13 cellular contexts compared by ENCODE assay signal in the genomic region with DNA sequence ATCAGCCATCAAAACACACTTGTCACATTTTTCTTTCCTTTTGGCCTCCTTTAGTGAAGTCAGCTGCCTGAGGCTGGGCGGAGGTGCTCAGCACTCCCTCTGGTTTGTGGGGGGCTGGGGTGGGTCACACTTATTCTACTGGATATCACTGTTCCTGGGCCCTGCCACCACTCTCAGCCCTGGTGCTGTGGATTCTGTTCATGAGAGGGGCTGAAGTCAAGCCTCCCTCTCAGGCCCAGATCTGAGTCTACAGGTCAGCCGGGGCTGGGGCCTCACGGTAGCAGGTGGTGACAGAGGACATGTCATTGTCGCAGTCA.
DNase-seq lines count a peak whose midpoint lies in the region; ATAC-seq and TF ChIP-seq lines count a peak whose summit lies in the region.
"Had no signal": no experiment of that assay in that cellular context is flagged by ENCODE, and none has a peak within 500 bp of the region (broad histone marks: within the 10 kb centered on the region; RNA-seq: fewer than 3 reads in every experiment).

No MANE protein-coding gene starts in this region.

- no peaks in the 10 kb centered on the region for H3K27me3 ChIP-seq in mucosa of rectum (ENCODE audit: control insufficient read depth in 2 of 2, insufficient read depth in 2 of 2, low read length in 2 of 2)
- H3K27me3 ChIP-seq: foreskin keratinocyte, stomach had no signal

- H3K4me1 Mint-ChIP-seq in HFFc6 (ENCODE audit: low read depth) (peaks cover 63% of the 10 kb centered on the region), activated B cell treated with CpG ODN at 0.5 μM for 24 hours (peaks cover 41% of the 10 kb centered on the region), type B pancreatic cell (ENCODE audit: unreplicated experiment) (peaks cover 45% of the 10 kb centered on the region), endothelial cell (ENCODE audit: unreplicated experiment) (peaks cover 13% of the 10 kb centered on the region)
- no peaks in the 10 kb centered on the region for H3K4me1 Mint-ChIP-seq in activated CD4-positive, alpha-beta T cell treated with anti-CD3 and anti-CD28 coated beads for 36 hours

- DNase-seq in HFFc6 (no peak), activated B cell treated with CpG ODN at 0.5 μM for 24 hours (no peak), type B pancreatic cell (ENCODE audit: extremely low spot score, unreplicated experiment) (no peak), HT-29 (ENCODE audit: low spot score) (no peak), islet precursor cell (no peak), endothelial cell (ENCODE audit: low spot score) (no peak)
- DNase-seq in activated CD4-positive, alpha-beta T cell treated with anti-CD3 and anti-CD28 coated beads for 36 hours, result no peak
- DNase-seq: activated CD8-positive, alpha-beta memory T cell treated with anti-CD3 and anti-CD28 coated beads for 24 hours; foreskin keratinocyte; naive thymus-derived CD4-positive, alpha-beta T cell; stomach had no signal

- no peak overlapping the region for H3K4me3 ChIP-seq in mucosa of rectum (ENCODE audit: low read length in 2 of 2)
- H3K4me3 ChIP-seq: stomach had no signal

- CTCF ChIA-PET in activated B cell treated with CpG ODN at 0.5 μM for 24 hours (lab: Charles Lee), result no interaction called here
- CTCF ChIA-PET in activated CD4-positive, alpha-beta T cell treated with anti-CD3 and anti-CD28 coated beads for 36 hours (lab: Charles Lee), result no interaction called here

- H3K4me3 Mint-ChIP-seq in HFFc6 (peak overlapping the region; percentile 79), activated B cell treated with CpG ODN at 0.5 μM for 24 hours (no peak overlapping the region), type B pancreatic cell (no peak overlapping the region), endothelial cell (ENCODE audit: unreplicated experiment) (no peak overlapping the region)
- no peak overlapping the region for H3K4me3 Mint-ChIP-seq in activated CD4-positive, alpha-beta T cell treated with anti-CD3 and anti-CD28 coated beads for 36 hours
- H3K4me3 Mint-ChIP-seq: activated T-helper 1 cell treated with anti-CD3 and anti-CD28 coated beads, Interleukin-12 subunit alpha, Interleukin-12 subunit beta, Interleukin-2, Interleukin-4 antibody, amounts not matched to agents 30 ng/mL and 10 ng/mL and 1 ng/mL, durations not matched to agents 14 hours and 24 hours and 36 hours; naive thymus-derived CD4-positive, alpha-beta T cell had no signal

- TF ChIP-seq CTCF in HFFc6 (IDR thresholded peaks at IDR 0.05) (no peak), activated B cell treated with CpG ODN at 0.5 μM for 24 hours (IDR thresholded peaks at IDR 0.05) (no peak), type B pancreatic cell (conservative IDR thresholded peaks at IDR 0.05) (no peak), endothelial cell (IDR thresholded peaks at IDR 0.05; ENCODE audit: unreplicated experiment) (no peak)

- no peak overlapping the region for H3K9ac ChIP-seq in mucosa of rectum (ENCODE audit: low read depth in 1 of 2, low read length in 2 of 2)

- peaks cover 7 to 12% of the 10 kb centered on the region in 2 donors for H3K4me1 ChIP-seq in mucosa of rectum (ENCODE audit: control insufficient read depth in 2 of 2, insufficient read depth in 2 of 2, low read length in 2 of 2)

- POLR2A ChIA-PET in activated B cell treated with CpG ODN at 0.5 μM for 24 hours (lab: Charles Lee), result interaction anchor here (1.4 kb wide), 1 partner anchor 92 kb away, joined by 5 read pairs; no protein-coding TSS in a partner anchor
- POLR2A ChIA-PET in activated CD4-positive, alpha-beta T cell treated with anti-CD3 and anti-CD28 coated beads for 36 hours (lab: Charles Lee), result no interaction called here

- H3K27me3 Mint-ChIP-seq in HFFc6 (ENCODE audit: insufficient read depth) (no peaks in the 10 kb centered on the region; the same call in 1 of the 2 replicates), activated B cell treated with CpG ODN at 0.5 μM for 24 hours (no peaks in the 10 kb centered on the region), type B pancreatic cell (peaks cover 63% of the 10 kb centered on the region), endothelial cell (ENCODE audit: unreplicated experiment) (no peaks in the 10 kb centered on the region)
- H3K27me3 Mint-ChIP-seq in activated CD4-positive, alpha-beta T cell treated with anti-CD3 and anti-CD28 coated beads for 36 hours, result peaks cover 3% of the 10 kb centered on the region

- H3K9me3 ChIP-seq in mucosa of rectum (ENCODE audit: control insufficient read depth in 2 of 2, low read length in 2 of 2), result no peaks in the 10 kb centered on the region
- H3K9me3 ChIP-seq: stomach had no signal

- H3K27ac Mint-ChIP-seq in HFFc6, result peak overlapping the region; percentile 97
- H3K27ac Mint-ChIP-seq in activated B cell treated with CpG ODN at 0.5 μM for 24 hours, result peak overlapping the region; percentile 85
- peak overlapping the region; percentile 89 for H3K27ac Mint-ChIP-seq in type B pancreatic cell
- no peak overlapping the region for H3K27ac Mint-ChIP-seq in activated CD4-positive, alpha-beta T cell treated with anti-CD3 and anti-CD28 coated beads for 36 hours
- H3K27ac Mint-ChIP-seq in endothelial cell (ENCODE audit: unreplicated experiment), result no peak overlapping the region
- H3K27ac Mint-ChIP-seq: activated T-helper 1 cell treated with anti-CD3 and anti-CD28 coated beads, Interleukin-12 subunit alpha, Interleukin-12 subunit beta, Interleukin-2, Interleukin-4 antibody, amounts not matched to agents 30 ng/mL and 10 ng/mL and 1 ng/mL, durations not matched to agents 14 hours and 24 hours and 36 hours; naive thymus-derived CD4-positive, alpha-beta T cell had no signal

- no peaks in the 10 kb centered on the region for H3K9me3 Mint-ChIP-seq in HFFc6
- no peaks in the 10 kb centered on the region for H3K9me3 Mint-ChIP-seq in activated B cell treated with CpG ODN at 0.5 μM for 24 hours
- H3K9me3 Mint-ChIP-seq in type B pancreatic cell, result peaks cover 11% of the 10 kb centered on the region
- H3K9me3 Mint-ChIP-seq in activated CD4-positive, alpha-beta T cell treated with anti-CD3 and anti-CD28 coated beads for 36 hours (ENCODE audit: low read depth), result peaks cover 2% of the 10 kb centered on the region
- H3K9me3 Mint-ChIP-seq in endothelial cell (ENCODE audit: unreplicated experiment), result no peaks in the 10 kb centered on the region
- H3K9me3 Mint-ChIP-seq: activated T-helper 1 cell treated with anti-CD3 and anti-CD28 coated beads, Interleukin-12 subunit alpha, Interleukin-12 subunit beta, Interleukin-2, Interleukin-4 antibody, amounts not matched to agents 30 ng/mL and 10 ng/mL and 1 ng/mL, durations not matched to agents 14 hours and 24 hours and 36 hours had no signal

- H3K36me3 ChIP-seq in mucosa of rectum (ENCODE audit: control insufficient read depth in 2 of 2, insufficient read depth in 2 of 2, low read length in 2 of 2), result no peaks in the 10 kb centered on the region
- H3K36me3 ChIP-seq: stomach had no signal

- intact Hi-C loops in activated B cell treated with CpG ODN at 0.5 μM for 24 hours (cut with micrococcal nuclease), result no loop called here
- intact Hi-C loops in activated CD4-positive, alpha-beta T cell treated with anti-CD3 and anti-CD28 coated beads for 36 hours (cut with DNase I, micrococcal nuclease), result no loop called here

- ATAC-seq in activated B cell treated with CpG ODN at 0.5 μM for 24 hours (ENCODE audit: low read depth), result no peak
- no peak for ATAC-seq in activated CD4-positive, alpha-beta T cell treated with anti-CD3 and anti-CD28 coated beads for 36 hours
- ATAC-seq: naive thymus-derived CD4-positive, alpha-beta T cell had no signal

- H3K36me3 Mint-ChIP-seq in HFFc6 (ENCODE audit: low read depth) (no peaks in the 10 kb centered on the region), activated B cell treated with CpG ODN at 0.5 μM for 24 hours (ENCODE audit: low read depth) (no peaks in the 10 kb centered on the region), type B pancreatic cell (no peaks in the 10 kb centered on the region), endothelial cell (ENCODE audit: low read depth, unreplicated experiment) (no peaks in the 10 kb centered on the region)
- no peaks in the 10 kb centered on the region for H3K36me3 Mint-ChIP-seq in activated CD4-positive, alpha-beta T cell treated with anti-CD3 and anti-CD28 coated beads for 36 hours (ENCODE audit: low read depth)
- H3K36me3 Mint-ChIP-seq: naive thymus-derived CD4-positive, alpha-beta T cell had no signal

- peak overlapping the region; percentile 24 to 38 for H3K27ac ChIP-seq in mucosa of rectum (ENCODE audit: low read depth in 2 of 2, low read length in 2 of 2)
- H3K27ac ChIP-seq: foreskin keratinocyte had no signal

Comparison
In these comparisons a context has a peak if more than half of its experiments do, and no peak if none do; other contexts are left out.
1. H3K27ac Mint-ChIP-seq: peak in HFFc6 (single experiment), activated B cell treated with CpG ODN at 0.5 μM for 24 hours (single experiment) and type B pancreatic cell (single experiment); none in activated CD4-positive, alpha-beta T cell treated with anti-CD3 and anti-CD28 coated beads for 36 hours (single experiment) and endothelial cell (single experiment).